8 cellular contexts compared by ENCODE assay signal in genomic region chr6:26156105-26156849, GRCh38.
DNase-seq lines count a peak whose midpoint lies in the region; ATAC-seq lines count a peak whose summit lies in the region.

No MANE protein-coding gene starts in this region.

- H3K9me3 Mint-ChIP-seq in CD4-positive, alpha-beta memory T cell = peaks cover 0 to 23% (median 0%) of the 10 kb centered on the region in 8 donors

- WGBS in mesodermal cell (ENCODE audit: insufficient coverage in 2 of 2), 2 experiments = 0% methylated on average over 58 to 61 of the region's 61 CpGs

- peak overlapping the region; percentile 53 to 64 for H3K4me3 ChIP-seq in CD4-positive, alpha-beta memory T cell (ENCODE audit: low read length in 2 of 2)
- H3K4me3 ChIP-seq in endocrine pancreas (ENCODE audit: control insufficient read depth, insufficient read depth, low read length) (peak overlapping the region; percentile 95), mesodermal cell (ENCODE audit: extremely low read depth, insufficient read depth, low read length, poor library complexity, severe bottlenecking) (peak overlapping the region; percentile 94)

- H3K4me1 ChIP-seq in CD4-positive, alpha-beta memory T cell (ENCODE audit: insufficient read depth, low read length) = peaks cover 26% of the 10 kb centered on the region
- H3K4me1 ChIP-seq in endocrine pancreas (ENCODE audit: control insufficient read depth, insufficient read depth, low read length) = peaks cover 3% of the 10 kb centered on the region
- H3K4me1 ChIP-seq in mesodermal cell (ENCODE audit: control insufficient read depth, insufficient read depth, low read length, poor library complexity, severe bottlenecking) = no peaks in the 10 kb centered on the region

- no peaks in the 10 kb centered on the region for H3K36me3 ChIP-seq in CD4-positive, alpha-beta memory T cell (ENCODE audit: insufficient read depth, low read length)
- H3K36me3 ChIP-seq in endocrine pancreas (ENCODE audit: control insufficient read depth, insufficient read depth, low read length) (no peaks in the 10 kb centered on the region), mesodermal cell (ENCODE audit: control insufficient read depth, insufficient read depth, low read length) (no peaks in the 10 kb centered on the region)

- DNase-seq in CD4-positive, alpha-beta memory T cell = peak; percentile 80 to 89 (median 88)
- DNase-seq in HPDE6-E6E7 (ENCODE audit: extremely low spot score) (peak; percentile 70), NOMO-1 (lab: John Stamatoyannopoulos, UW; ENCODE audit: unreplicated experiment in 2 of 2) (peak; percentile 64 to 77)
- DNase-seq in activated CD8-positive, alpha-beta memory T cell treated with anti-CD3 and anti-CD28 coated beads, Interleukin-2, amount 50 U/mL, for 1 hour (ENCODE audit: extremely low read depth) = peak; percentile 49
- peak; percentile 57 for DNase-seq in stimulated activated CD8-positive, alpha-beta memory T cell treated with anti-CD3 and anti-CD28 coated beads, Interleukin-15, amount 100 ng/mL, for 1 hour (ENCODE audit: low read depth)

- peak overlapping the region; percentile 60 for H3K9ac ChIP-seq in endocrine pancreas (ENCODE audit: control insufficient read depth, insufficient read depth, low read length)

- peaks cover 16 to 58% (median 26%) of the 10 kb centered on the region in 4 donors for H3K4me1 Mint-ChIP-seq in CD4-positive, alpha-beta memory T cell

- H3K36me3 Mint-ChIP-seq in CD4-positive, alpha-beta memory T cell = peaks cover 0 to 26% of the 10 kb centered on the region in 2 donors

- peak; percentile 41 for ATAC-seq in GM19455 (IDR thresholded peaks at IDR 0.05; ENCODE audit: unreplicated experiment)

- POLR2A ChIA-PET in CD4-positive, alpha-beta memory T cell (lab: Charles Lee; ENCODE audit: partially characterized antibody) = interaction anchor here (0.6 to 27.3 kb wide), 62 partner anchors 9 to 1737 kb away, joined by 3 to 2775 read pairs (median 19); partner anchors contain the start of genes HFE and HMGN4

- CTCF ChIA-PET in CD4-positive, alpha-beta memory T cell (lab: Charles Lee; ENCODE audit: partially characterized antibody) = interaction anchor here (0.9 to 5.4 kb wide), 12 partner anchors 14 to 131 kb away, joined by 3 to 59 read pairs (median 4); a partner anchor contains a TSS

- H3K4me3 Mint-ChIP-seq in CD4-positive, alpha-beta memory T cell = peak overlapping the region; percentile 88 to 99 (median 96)

- H3K27ac ChIP-seq in CD4-positive, alpha-beta memory T cell (ENCODE audit: low read depth, low read length) = peak overlapping the region; percentile 79
- H3K27ac ChIP-seq in mesodermal cell (ENCODE audit: low read depth, low read length, severe bottlenecking) = peak overlapping the region; percentile 93

- H3K27me3 ChIP-seq in CD4-positive, alpha-beta memory T cell (ENCODE audit: insufficient read depth, low read length) = no peaks in the 10 kb centered on the region
- no peaks in the 10 kb centered on the region for H3K27me3 ChIP-seq in endocrine pancreas (ENCODE audit: control insufficient read depth, insufficient read depth, low read length)

- peak overlapping the region; percentile 91 to 98 (median 95) for H3K27ac Mint-ChIP-seq in CD4-positive, alpha-beta memory T cell

- intact Hi-C loops in CD4-positive, alpha-beta memory T cell (cut with micrococcal nuclease) = loop anchor here (2.0 kb wide), 2 partner anchors 33 to 123 kb away; a partner anchor contains a TSS

- H3K9me3 ChIP-seq in CD4-positive, alpha-beta memory T cell (ENCODE audit: control insufficient read depth in 1 of 2, low read length in 2 of 2) = no peaks in the 10 kb centered on the region
- no peaks in the 10 kb centered on the region for H3K9me3 ChIP-seq in endocrine pancreas (ENCODE audit: control insufficient read depth, low read length)
- no peaks in the 10 kb centered on the region for H3K9me3 ChIP-seq in mesodermal cell (ENCODE audit: control insufficient read depth, low read length)

- no peaks in the 10 kb centered on the region for H3K27me3 Mint-ChIP-seq in CD4-positive, alpha-beta memory T cell

Comparison
In these comparisons a context has a peak if more than half of its experiments do, and no peak if none do; other contexts are left out.
1. Peak in every context shown above with its lines: DNase-seq, ATAC-seq, H3K4me3 ChIP-seq and H3K27ac ChIP-seq.